ENCODE assay signal across 19 cellular contexts in genomic region chr14:92452471-92452870, GRCh38.
"Had no signal": no experiment of that assay in that cellular context is flagged by ENCODE, and none has a peak within 500 bp of the region (broad histone marks: within the 10 kb centered on the region; RNA-seq: fewer than 3 reads in every experiment).

No MANE protein-coding gene starts in this region.

- H3K9me3 ChIP-seq: SK-N-SH had no signal

- DNase-seq: NCI-H1092, NCI-H1105 treated with DMSO at 0.1 percent for 48 hours, NCI-H1417 treated with DMSO at 0.1 percent for 48 hours, NCI-H146, NCI-H1694 treated with DMSO at 0.1 percent for 48 hours, NCI-H1930, NCI-H2081, NCI-H2107, NCI-H2227 treated with DMSO at 0.1 percent for 48 hours, NCI-H524, NCI-H69, NCI-H774, Right ventricle myocardium superior, RPMI8226, SK-N-SH had no signal

- H3K27ac ChIP-seq: HL-60, KMS-11 had no signal

- H3K36me3 Mint-ChIP-seq: IgD-negative memory B cell had no signal

- H3K9me3 Mint-ChIP-seq: IgD-negative memory B cell had no signal

- ATAC-seq: K562 had no signal

- H3K27ac Mint-ChIP-seq: IgD-negative memory B cell had no signal

- H3K9ac ChIP-seq: KMS-11, SK-N-SH had no signal

- H3K4me3 Mint-ChIP-seq: IgD-negative memory B cell had no signal

- H3K4me3 ChIP-seq: K562 had no signal

- H3K4me2 ChIP-seq: KMS-11, SK-N-SH had no signal
